ENCODE assay signal across 9 cellular contexts in the genomic region with DNA sequence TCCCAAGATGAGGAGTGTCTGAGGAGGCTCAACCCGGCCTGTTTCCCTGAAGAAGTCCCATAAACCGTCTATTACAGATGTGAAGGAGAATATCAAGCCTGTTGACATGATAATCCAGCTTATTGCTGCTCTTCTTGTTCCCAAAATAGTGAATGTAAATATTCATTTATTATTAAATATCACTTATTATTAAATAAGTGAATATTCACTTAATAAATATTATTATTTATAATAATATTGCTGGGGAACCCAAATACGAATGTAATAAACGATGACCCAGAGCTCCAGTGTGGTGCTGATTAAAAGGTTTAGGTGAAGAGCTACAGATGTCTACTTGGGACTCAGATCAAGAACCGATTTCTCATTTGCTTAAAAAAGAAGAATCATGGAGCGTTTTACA. TPM values are rescaled to one million over a fixed set of nuclear protein-coding genes. Genes with fewer than 3 reads are reported as not detected.
"Had no signal": no experiment of that assay in that cellular context is flagged by ENCODE, and none has a peak within 500 bp of the region (broad histone marks: within the 10 kb centered on the region; RNA-seq: fewer than 3 reads in every experiment).

No MANE protein-coding gene starts in this region.

- DNase-seq: activated CD4-positive, alpha-beta memory T cell treated with anti-CD3 and anti-CD28 coated beads, Interleukin-2, amount 10 ng/mL, durations not matched to agents 7 days and 5 days; activated gamma-delta T cell; activated T-cell treated with anti-CD3 and anti-CD28 coated beads, Interleukin-2, amount 50 U/mL, for 48 hours; natural killer cell; small intestine had no signal

- H3K4me3 ChIP-seq: breast epithelium, vagina had no signal

- H3K27ac ChIP-seq: breast epithelium, vagina had no signal

- H3K36me3 ChIP-seq: breast epithelium, vagina had no signal

- H3K9me3 ChIP-seq: breast epithelium, vagina had no signal

- H3K4me1 ChIP-seq: breast epithelium had no signal

- FAIRE-seq: endometrium, small intestine had no signal

- ATAC-seq: esophagus mucosa, natural killer cell had no signal

- H3K27me3 ChIP-seq: breast epithelium, vagina had no signal

RNA-seq across cellular contexts. Expression of a gene that starts 23.8 kb away (rescaled TPM):
- total RNA-seq: activated CD4-positive, alpha-beta memory T cell treated with anti-CD3 and anti-CD28 coated beads, Interleukin-2, amount 10 ng/mL, durations not matched to agents 7 days and 5 days had no signal
